9 cellular contexts compared by ENCODE assay signal in genomic region chr12:75389706-75390105, GRCh38. TPM values are rescaled to one million over a fixed set of nuclear protein-coding genes. Genes with fewer than 3 reads are reported as not detected.
DNase-seq lines count a peak whose midpoint lies in the region; ATAC-seq and TF ChIP-seq lines count a peak whose summit lies in the region.
"Had no signal": no experiment of that assay in that cellular context is flagged by ENCODE, and none has a peak within 500 bp of the region (broad histone marks: within the 10 kb centered on the region; RNA-seq: fewer than 3 reads in every experiment).

No MANE protein-coding gene starts in this region.

- H3K4me3 Mint-ChIP-seq in activated CD8-positive, alpha-beta memory T cell treated with anti-CD3 and anti-CD28 coated beads, Interleukin-2, amount 10 ng/mL, durations not matched to agents 7 days and 5 days: peak overlapping the region; percentile 85
- peak overlapping the region; percentile 91 for H3K4me3 Mint-ChIP-seq in activated naive CD8-positive, alpha-beta T cell treated with anti-CD3 and anti-CD28 coated beads, Interleukin-2, amount 10 ng/mL, durations not matched to agents 7 days and 5 days

- intact Hi-C loops in posterior vena cava (cut with DNase I): loop anchor here in 1 of 2 donors (10.0 kb wide), 1 partner anchor 95 kb away; the partner anchor contains the start of gene GLIPR1

- H3K36me3 ChIP-seq in mesenchymal stem cell (ENCODE audit: control insufficient read depth in 1 of 2, insufficient read depth in 2 of 2, low read depth in 1 of 2, low read length in 2 of 2): no peaks in the 10 kb centered on the region
- H3K36me3 ChIP-seq in tibial nerve: peaks cover 0 to 9% (median 0%) of the 10 kb centered on the region in 3 donors

- no peak for TF ChIP-seq CTCF in tibial nerve (IDR thresholded peaks at IDR 0.05)

- H3K14ac ChIP-seq in mesenchymal stem cell (ENCODE audit: low read length in 2 of 2): no peak overlapping the region

- no peak overlapping the region for H3K4me2 ChIP-seq in mesenchymal stem cell (ENCODE audit: low read length, poor library complexity, severe bottlenecking)

- H3K27ac ChIP-seq in mesenchymal stem cell (ENCODE audit: low read length, poor library complexity, severe bottlenecking) (no peak overlapping the region), tibial nerve (peak overlapping the region; percentile 85 to 93 (median 90))

- POLR2A ChIA-PET in activated naive CD8-positive, alpha-beta T cell treated with anti-CD3 and anti-CD28 coated beads, Interleukin-2, amount 10 ng/mL, durations not matched to agents 7 days and 5 days (lab: Charles Lee): interaction anchor here (3.2 kb wide), 1 partner anchor 91 kb away, joined by 28 read pairs; the partner anchor contains the start of gene GLIPR1

- no peak for TF ChIP-seq POLR2A in tibial nerve (IDR thresholded peaks at IDR 0.05)

- no peak overlapping the region for H2BK5ac ChIP-seq in mesenchymal stem cell (ENCODE audit: low read depth, low read length, poor library complexity, severe bottlenecking)

- H3K4me3 ChIP-seq in mesenchymal stem cell (ENCODE audit: insufficient read depth in 1 of 2, low read depth in 1 of 2, low read length in 2 of 2) (peak overlapping the region in 1 of 2 experiments; percentile 85), tibial nerve (peak overlapping the region in 3 of 4 donors; percentile 36 to 77 (median 66))

- no peak overlapping the region for H2AK5ac ChIP-seq in mesenchymal stem cell (ENCODE audit: low read length, severe bottlenecking)

- H3K4me1 Mint-ChIP-seq in activated CD8-positive, alpha-beta memory T cell treated with anti-CD3 and anti-CD28 coated beads, Interleukin-2, amount 10 ng/mL, durations not matched to agents 7 days and 5 days: peaks cover 35% of the 10 kb centered on the region
- peaks cover 28% of the 10 kb centered on the region for H3K4me1 Mint-ChIP-seq in activated naive CD8-positive, alpha-beta T cell treated with anti-CD3 and anti-CD28 coated beads, Interleukin-2, amount 10 ng/mL, durations not matched to agents 7 days and 5 days

- no peak overlapping the region for H3K23ac ChIP-seq in mesenchymal stem cell (ENCODE audit: low read length in 2 of 2)

- H3K36me3 Mint-ChIP-seq in activated CD8-positive, alpha-beta memory T cell treated with anti-CD3 and anti-CD28 coated beads, Interleukin-2, amount 10 ng/mL, durations not matched to agents 7 days and 5 days: peaks cover 17% of the 10 kb centered on the region
- peaks cover 13% of the 10 kb centered on the region for H3K36me3 Mint-ChIP-seq in activated naive CD8-positive, alpha-beta T cell treated with anti-CD3 and anti-CD28 coated beads, Interleukin-2, amount 10 ng/mL, durations not matched to agents 7 days and 5 days

- H3K27me3 ChIP-seq in mesenchymal stem cell (ENCODE audit: control insufficient read depth in 1 of 2, insufficient read depth in 1 of 2, low read length in 2 of 2): no peaks in the 10 kb centered on the region
- H3K27me3 ChIP-seq in tibial nerve: no peaks in the 10 kb centered on the region

- H3K4me1 ChIP-seq in mesenchymal stem cell (ENCODE audit: control insufficient read depth, insufficient read depth, low read depth, low read length) (no peaks in the 10 kb centered on the region), tibial nerve (peaks cover 0 to 34% (median 13%) of the 10 kb centered on the region in 4 donors)

- CTCF ChIA-PET in activated CD8-positive, alpha-beta memory T cell treated with anti-CD3 and anti-CD28 coated beads, Interleukin-2, amount 10 ng/mL, durations not matched to agents 7 days and 5 days (lab: Charles Lee): interaction anchor here (1.2 to 1.4 kb wide), 2 partner anchors 59 to 121 kb away, joined by 3 read pairs; partner anchors contain the start of genes CAPS2 and KRR1

- no peaks in the 10 kb centered on the region for H3K79me1 ChIP-seq in mesenchymal stem cell (replicated peaks; ENCODE audit: low read length, poor library complexity, severe bottlenecking)

- H3K9me3 ChIP-seq in mesenchymal stem cell (ENCODE audit: control insufficient read depth, low read length): no peaks in the 10 kb centered on the region
- no peaks in the 10 kb centered on the region for H3K9me3 ChIP-seq in tibial nerve

- no CpG with 5 or more reads among the region's 1 CpG for WGBS in mesenchymal stem cell
- WGBS in tibial nerve, 2 donors: 3 to 14% methylated on average over 1 of the region's 1 CpG

- no peaks in the 10 kb centered on the region for H3K27me3 Mint-ChIP-seq in activated CD8-positive, alpha-beta memory T cell treated with anti-CD3 and anti-CD28 coated beads, Interleukin-2, amount 10 ng/mL, durations not matched to agents 7 days and 5 days
- no peaks in the 10 kb centered on the region for H3K27me3 Mint-ChIP-seq in activated naive CD8-positive, alpha-beta T cell treated with anti-CD3 and anti-CD28 coated beads, Interleukin-2, amount 10 ng/mL, durations not matched to agents 7 days and 5 days

- H3K4ac ChIP-seq in mesenchymal stem cell (ENCODE audit: low read depth in 1 of 2, low read length in 2 of 2): no peak overlapping the region

- H4K8ac ChIP-seq in mesenchymal stem cell (ENCODE audit: low read length): no peak overlapping the region

- H3K27ac Mint-ChIP-seq in activated CD8-positive, alpha-beta memory T cell treated with anti-CD3 and anti-CD28 coated beads, Interleukin-2, amount 10 ng/mL, durations not matched to agents 7 days and 5 days: peak overlapping the region; percentile 62
- peak overlapping the region; percentile 93 for H3K27ac Mint-ChIP-seq in activated naive CD8-positive, alpha-beta T cell treated with anti-CD3 and anti-CD28 coated beads, Interleukin-2, amount 10 ng/mL, durations not matched to agents 7 days and 5 days

- DNase-seq in activated CD8-positive, alpha-beta memory T cell treated with anti-CD3 and anti-CD28 coated beads, Interleukin-2, amount 10 ng/mL, durations not matched to agents 7 days and 5 days: no peak
- DNase-seq in activated CD8-positive, alpha-beta memory T cell treated with anti-CD3 and anti-CD28 coated beads, Interleukin-2, amount 50 U/mL, for 4 hours: no peak
- no peak for DNase-seq in activated naive CD8-positive, alpha-beta T cell treated with anti-CD3 and anti-CD28 coated beads, Interleukin-2, amount 10 ng/mL, durations not matched to agents 7 days and 5 days
- peak; percentile 26 for DNase-seq in mesenchymal stem cell
- no peak for DNase-seq in tibial nerve (ENCODE audit: low spot score in 2 of 2)
- DNase-seq in posterior vena cava (ENCODE audit: low spot score): no peak
- DNase-seq in stimulated activated CD4-positive, alpha-beta T cell treated with anti-CD3 and anti-CD28 coated beads, Interleukin-4, amount 100 ng/mL, for 1 hour: no peak
- no peak for DNase-seq in kidney glomerular epithelial cell (lab: John Stamatoyannopoulos, UW)

- H2BK12ac ChIP-seq in mesenchymal stem cell (ENCODE audit: low read length in 2 of 2): no peak overlapping the region

- no peak overlapping the region for H2AFZ ChIP-seq in mesenchymal stem cell (ENCODE audit: low read depth, low read length)

- no peak overlapping the region for H2BK15ac ChIP-seq in mesenchymal stem cell (ENCODE audit: low read depth, poor library complexity, severe bottlenecking)

- no peak for TF ChIP-seq EP300 in tibial nerve (IDR thresholded peaks at IDR 0.05)

- H3K18ac ChIP-seq in mesenchymal stem cell (ENCODE audit: low read depth in 1 of 2, low read length in 2 of 2): no peak overlapping the region

- H3K9me3 Mint-ChIP-seq in activated CD8-positive, alpha-beta memory T cell treated with anti-CD3 and anti-CD28 coated beads, Interleukin-2, amount 10 ng/mL, durations not matched to agents 7 days and 5 days (ENCODE audit: low read depth): no peaks in the 10 kb centered on the region
- H3K9me3 Mint-ChIP-seq in activated naive CD8-positive, alpha-beta T cell treated with anti-CD3 and anti-CD28 coated beads, Interleukin-2, amount 10 ng/mL, durations not matched to agents 7 days and 5 days: no peaks in the 10 kb centered on the region

- H4K91ac ChIP-seq in mesenchymal stem cell (ENCODE audit: low read length): no peak overlapping the region

- no peak overlapping the region for H2BK120ac ChIP-seq in mesenchymal stem cell (ENCODE audit: low read depth, low read length)

- H3K9ac ChIP-seq in mesenchymal stem cell (ENCODE audit: low read length): peak overlapping the region; percentile 99

- no peak for ATAC-seq in activated CD8-positive, alpha-beta memory T cell treated with anti-CD3 and anti-CD28 coated beads, Interleukin-2, amount 10 ng/mL, durations not matched to agents 7 days and 5 days
- no peak for ATAC-seq in activated naive CD8-positive, alpha-beta T cell treated with anti-CD3 and anti-CD28 coated beads, Interleukin-2, amount 10 ng/mL, durations not matched to agents 7 days and 5 days (ENCODE audit: low read depth)

RNA-seq across cellular contexts. Expression of gene GLIPR1L2, which starts 1.2 kb away (rescaled TPM):
- not detected for total RNA-seq in activated CD8-positive, alpha-beta memory T cell treated with anti-CD3 and anti-CD28 coated beads, Interleukin-2, amount 10 ng/mL, durations not matched to agents 7 days and 5 days
- total RNA-seq in activated naive CD8-positive, alpha-beta T cell treated with anti-CD3 and anti-CD28 coated beads, Interleukin-2, amount 10 ng/mL, durations not matched to agents 7 days and 5 days: under 1 TPM in 1 of 2 experiments, not detected in 1; 0.28 TPM
- polyA plus RNA-seq in mesenchymal stem cell (2013, experiment 1 of 2): 0.23 TPM
- polyA plus RNA-seq in mesenchymal stem cell (2013, experiment 2 of 2): 0.32 TPM
- total RNA-seq in tibial nerve (1 to 10 TPM in 3 of 4 donors, under 1 TPM in 1; 0.20 to 3.3 (median 1.7) TPM), posterior vena cava (under 1 TPM; 0.38 to 0.65 TPM)

RNA-seq across cellular contexts. Expression of gene GLIPR1L1, which starts 55.2 kb away (rescaled TPM):
- total RNA-seq in activated CD8-positive, alpha-beta memory T cell treated with anti-CD3 and anti-CD28 coated beads, Interleukin-2, amount 10 ng/mL, durations not matched to agents 7 days and 5 days: not detected
- total RNA-seq in activated naive CD8-positive, alpha-beta T cell treated with anti-CD3 and anti-CD28 coated beads, Interleukin-2, amount 10 ng/mL, durations not matched to agents 7 days and 5 days: not detected
- not detected for polyA plus RNA-seq in mesenchymal stem cell (2013, experiment 1 of 2)
- not detected for polyA plus RNA-seq in mesenchymal stem cell (2013, experiment 2 of 2)
- total RNA-seq in tibial nerve: not detected
- total RNA-seq in posterior vena cava: not detected
- total RNA-seq: pulmonary artery endothelial cell had no signal

RNA-seq across cellular contexts. Expression of gene CAPS2, which starts 59.6 kb away (rescaled TPM):
- 1 to 10 TPM; 6.3 to 9.3 TPM for total RNA-seq in activated CD8-positive, alpha-beta memory T cell treated with anti-CD3 and anti-CD28 coated beads, Interleukin-2, amount 10 ng/mL, durations not matched to agents 7 days and 5 days
- 1 to 10 TPM; 9.4 to 9.9 TPM for total RNA-seq in activated naive CD8-positive, alpha-beta T cell treated with anti-CD3 and anti-CD28 coated beads, Interleukin-2, amount 10 ng/mL, durations not matched to agents 7 days and 5 days
- polyA plus RNA-seq in mesenchymal stem cell (2013, experiment 1 of 2): 1.4 TPM
- 1.4 TPM for polyA plus RNA-seq in mesenchymal stem cell (2013, experiment 2 of 2)
- total RNA-seq in tibial nerve (10 to 100 TPM; 18.8 to 33.0 (median 30.9) TPM), posterior vena cava (10 to 100 TPM in 1 of 2 donors, 1 to 10 TPM in 1; 8.6 to 13.5 TPM)
